ENCODE assay signal across 23 cellular contexts in genomic region chr6:107235007-107235406, GRCh38.
"Had no signal": no experiment of that assay in that cellular context is flagged by ENCODE, and none has a peak within 500 bp of the region (broad histone marks: within the 10 kb centered on the region; RNA-seq: fewer than 3 reads in every experiment).

No MANE protein-coding gene starts in this region.

- H3K4me3 Mint-ChIP-seq: endodermal cell, nephron progenitor cell had no signal

- H3K27ac ChIP-seq: coronary artery, hepatocyte, left lung, lower lobe of right lung, neutrophil, skin epidermis, stomach, thoracic aorta had no signal

- FAIRE-seq: endothelial cell of umbilical vein had no signal

- H3K9me3 Mint-ChIP-seq: endodermal cell had no signal

- H3K4me1 ChIP-seq: left lung, lower lobe of right lung, stomach had no signal

- H3K79me2 ChIP-seq: hepatocyte had no signal

- H3K36me3 ChIP-seq: lower lobe of right lung, neutrophil, thoracic aorta had no signal

- H3K4me2 ChIP-seq: hepatocyte had no signal

- H3K27me3 ChIP-seq: hepatocyte, left lung, neutrophil, stomach had no signal

- H2AFZ ChIP-seq: hepatocyte had no signal

- H3K27ac Mint-ChIP-seq: endodermal cell, nephron progenitor cell had no signal

- H3K4me3 ChIP-seq: coronary artery, hepatocyte, left lung, lower lobe of right lung, skin epidermis, stomach, thoracic aorta had no signal

- H3K9me3 ChIP-seq: neutrophil, thoracic aorta had no signal

- DNase-seq: effector CD4-positive, alpha-beta T cell; endodermal cell; erythroblast; foreskin melanocyte; head of caudate nucleus; kidney glomerular epithelial cell; left lung; lower lobe of right lung; mesenchymal stem cell; midbrain; nephron progenitor cell; stimulated activated CD4-positive, alpha-beta T cell treated with anti-CD3 and anti-CD28 coated beads, Interleukin-12 subunit alpha, Interleukin-12 subunit beta, amount 100 ng/mL, for 4 hours; stimulated activated naive CD4-positive, alpha-beta T cell; stomach; substantia nigra; trophoblast cell had no signal

- ATAC-seq: left lung, lower lobe of right lung, sciatic nerve had no signal
